17 cellular contexts compared by ENCODE assay signal in genomic region chr15:33586791-33587697, GRCh38.
DNase-seq lines count a peak whose midpoint lies in the region; ATAC-seq, FAIRE-seq and TF ChIP-seq lines count a peak whose summit lies in the region.
"Had no signal": no experiment of that assay in that cellular context is flagged by ENCODE, and none has a peak within 500 bp of the region (broad histone marks: within the 10 kb centered on the region; RNA-seq: fewer than 3 reads in every experiment).

No MANE protein-coding gene starts in this region.

- TF ChIP-seq EP300 in HepG2 (IDR thresholded peaks at IDR 0.05; ENCODE audit: low read depth in 2 of 2, low read length in 2 of 2) (no peak), HepG2 (CRISPR knock-in tag; IDR thresholded peaks at IDR 0.05; ENCODE audit: borderline replicate concordance) (no peak), esophagus muscularis mucosa (IDR thresholded peaks at IDR 0.05) (no peak)

- FAIRE-seq in HepG2 (lab: Jason Lieb, UNC), result no peak

- TF ChIP-seq POLR2A in HepG2 (IDR thresholded peaks at IDR 0.05; ENCODE audit: insufficient read depth in 1 of 2, low read depth in 2 of 2, low read length in 2 of 2) (no peak), right lobe of liver (IDR thresholded peaks at IDR 0.05) (no peak), esophagus muscularis mucosa (IDR thresholded peaks at IDR 0.05; ENCODE audit: low read depth) (no peak)

- H3K79me2 ChIP-seq in HepG2 (ENCODE audit: insufficient read depth, low read length) (no peaks in the 10 kb centered on the region), smooth muscle cell (ENCODE audit: low read depth) (no peaks in the 10 kb centered on the region)

- H3K27ac ChIP-seq in HepG2 (ENCODE audit: extremely low read length, insufficient read depth, low read length) (no peak overlapping the region), right lobe of liver (no peak overlapping the region), foreskin keratinocyte (peak overlapping the region; percentile 8), smooth muscle cell (ENCODE audit: low read depth) (peak overlapping the region; percentile 28), esophagus muscularis mucosa (replicated peaks in 1 of 4) (no peak overlapping the region)

- TF ChIP-seq RAD21 in HepG2 (CRISPR knock-in tag; IDR thresholded peaks at IDR 0.05), result no peak

- no peaks in the 10 kb centered on the region for H3F3A ChIP-seq in smooth muscle cell (ENCODE audit: low read depth)

- H3K9me3 ChIP-seq in HepG2 (ENCODE audit: low read length) (no peaks in the 10 kb centered on the region), right lobe of liver (no peaks in the 10 kb centered on the region), smooth muscle cell (replicated peaks; ENCODE audit: low read depth) (no peaks in the 10 kb centered on the region), esophagus muscularis mucosa (no peaks in the 10 kb centered on the region)

- ATAC-seq in HepG2 (no peak), right lobe of liver (no peak), foreskin keratinocyte (peak; percentile 85)

- in situ Hi-C loops in HepG2 (cut with HindIII; ENCODE audit: extremely low pct_ligation_motif_present, low pct_unique_long_range_greater_than_20kb) (no loop called here), SK-MEL-5 (cut with HindIII; ENCODE audit: low pct_unique_long_range_greater_than_20kb, low sequenced_read_pairs) (no loop called here)

- H3K4me1 ChIP-seq in HepG2 (ENCODE audit: insufficient read depth, low read length), result no peaks in the 10 kb centered on the region
- peaks cover 0 to 6% (median 0%) of the 10 kb centered on the region in 4 donors for H3K4me1 ChIP-seq in right lobe of liver
- peaks cover 9% of the 10 kb centered on the region for H3K4me1 ChIP-seq in foreskin keratinocyte
- H3K4me1 ChIP-seq in smooth muscle cell (ENCODE audit: low read depth), result no peaks in the 10 kb centered on the region
- no peaks in the 10 kb centered on the region for H3K4me1 ChIP-seq in esophagus muscularis mucosa

- intact Hi-C loops in HepG2 (cut with micrococcal nuclease; ENCODE audit: unreplicated experiment) (no loop called here), right lobe of liver (cut with DNase I) (no loop called here), esophagus muscularis mucosa (cut with DNase I) (no loop called here)

- TF ChIP-seq CTCF in HepG2 (CRISPR knock-in tag; IDR thresholded peaks at IDR 0.05), result no peak
- no peak for TF ChIP-seq CTCF in right lobe of liver (IDR thresholded peaks at IDR 0.05)
- no peak for TF ChIP-seq CTCF in foreskin keratinocyte (conservative IDR thresholded peaks at IDR 0.05)
- no peak for TF ChIP-seq CTCF in smooth muscle cell (IDR thresholded peaks at IDR 0.05; ENCODE audit: borderline replicate concordance, insufficient read depth, poor library complexity, severe bottlenecking)
- TF ChIP-seq CTCF in mesothelial cell of epicardium (IDR thresholded peaks at IDR 0.05; ENCODE audit: unreplicated experiment), result no peak
- TF ChIP-seq CTCF in esophagus muscularis mucosa (IDR thresholded peaks at IDR 0.05), result no peak

- no peak overlapping the region for H3K4me3 ChIP-seq in HepG2 (replicated peaks in 1 of 3; ENCODE audit: insufficient read depth in 1 of 3, low read depth in 2 of 3, low read length in 3 of 3)
- no peak overlapping the region for H3K4me3 ChIP-seq in right lobe of liver
- no peak overlapping the region for H3K4me3 ChIP-seq in smooth muscle cell
- no peak overlapping the region for H3K4me3 ChIP-seq in esophagus muscularis mucosa

- H3K27me3 ChIP-seq in HepG2 (ENCODE audit: control insufficient read depth in 1 of 2, insufficient read depth in 2 of 2, low read length in 2 of 2), result no peaks in the 10 kb centered on the region
- H3K27me3 ChIP-seq in right lobe of liver, result no peaks in the 10 kb centered on the region
- no peaks in the 10 kb centered on the region for H3K27me3 ChIP-seq in foreskin keratinocyte
- no peaks in the 10 kb centered on the region for H3K27me3 ChIP-seq in smooth muscle cell (ENCODE audit: low read depth)
- H3K27me3 ChIP-seq in esophagus muscularis mucosa, result no peaks in the 10 kb centered on the region

- DNase-seq in HepG2 (ENCODE audit: low spot score) (no peak), right lobe of liver (no peak), SK-MEL-5 (ENCODE audit: low read depth, low spot score) (peak; percentile 29), foreskin keratinocyte (peak; percentile 48 to 73), smooth muscle cell (lab: John Stamatoyannopoulos, UW; ENCODE audit: unreplicated experiment) (no peak), NCI-H510A treated with DMSO at 0.1 percent for 48 hours (lab: John Stamatoyannopoulos, UW) (no peak), mesothelial cell of epicardium (ENCODE audit: low spot score in 2 of 2, unreplicated experiment in 2 of 2) (no peak), esophagus muscularis mucosa (ENCODE audit: extremely low spot score) (no peak)
- DNase-seq: EL, H7, MV-4-11, NCI-H1436, NCI-H2029, NCI-H526, OCI-M1, SHP77 treated with DMSO at 0.1 percent for 48 hours had no signal

- H3K4me2 ChIP-seq in HepG2 (ENCODE audit: low read depth, low read length) (no peak overlapping the region), smooth muscle cell (no peak overlapping the region)

- H3K4me1 Mint-ChIP-seq in mesothelial cell of epicardium, result no peaks in the 10 kb centered on the region
- H3K4me1 Mint-ChIP-seq: CD14-positive monocyte had no signal

- no peaks in the 10 kb centered on the region for H3K27me3 Mint-ChIP-seq in mesothelial cell of epicardium (ENCODE audit: low read depth)

- CTCF ChIA-PET in HepG2 (lab: Yijun Ruan, JAX; ENCODE audit: low intra/inter-chr PET ratio, low total read pairs), result no interaction called here

- no peak overlapping the region for H3K4me3 Mint-ChIP-seq in mesothelial cell of epicardium
- H3K4me3 Mint-ChIP-seq: CD14-positive monocyte had no signal

- H4K20me1 ChIP-seq in HepG2 (ENCODE audit: insufficient read depth, low read length) (no peaks in the 10 kb centered on the region), smooth muscle cell (ENCODE audit: low read depth) (no peaks in the 10 kb centered on the region)

- no peak overlapping the region for H3K27ac Mint-ChIP-seq in mesothelial cell of epicardium
- H3K27ac Mint-ChIP-seq: CD14-positive monocyte had no signal

- POLR2A ChIA-PET in HepG2 (lab: Yijun Ruan, JAX), result no interaction called here

- no TSS peak for BruUV-seq in HepG2 (replicated peaks; lab: Mats Ljungman, UMichigan)

- no peaks in the 10 kb centered on the region for H3K36me3 ChIP-seq in HepG2 (replicated peaks in 1 of 2; ENCODE audit: control insufficient read depth in 1 of 2, insufficient read depth in 2 of 2, low read length in 2 of 2)
- H3K36me3 ChIP-seq in right lobe of liver, result no peaks in the 10 kb centered on the region
- H3K36me3 ChIP-seq in smooth muscle cell (ENCODE audit: low read depth), result no peaks in the 10 kb centered on the region
- no peaks in the 10 kb centered on the region for H3K36me3 ChIP-seq in esophagus muscularis mucosa

- no peak overlapping the region for H2AFZ ChIP-seq in HepG2 (ENCODE audit: low read length)
- no peak overlapping the region for H2AFZ ChIP-seq in smooth muscle cell (ENCODE audit: low read depth)

- H3K36me3 Mint-ChIP-seq in mesothelial cell of epicardium, result no peaks in the 10 kb centered on the region
- H3K36me3 Mint-ChIP-seq: CD14-positive monocyte had no signal

- peaks cover 3% of the 10 kb centered on the region for H3K9me3 Mint-ChIP-seq in mesothelial cell of epicardium

- H3K9ac ChIP-seq in HepG2 (ENCODE audit: insufficient read depth, low read depth, low read length), result no peak overlapping the region
- no peak overlapping the region for H3K9ac ChIP-seq in smooth muscle cell (ENCODE audit: low read depth)

- WGBS in HepG2 (ENCODE audit: low lambda C conversion rate), result 14% methylated on average over 17 of the region's 17 CpGs
- WGBS in right lobe of liver (ENCODE audit: insufficient coverage, low coverage, low lambda C conversion rate, missing lambda C conversion rate), result 56% methylated on average over 17 of the region's 17 CpGs
- WGBS in smooth muscle cell (ENCODE audit: low lambda C conversion rate), result 86% methylated on average over 17 of the region's 17 CpGs
- WGBS in esophagus muscularis mucosa, result 77% methylated on average over 16 of the region's 17 CpGs

TF ChIP-seq in HepG2, 621 proteins besides CTCF, POLR2A, EP300 and RAD21:
- TF ChIP-seq PREB (CRISPR knock-in tag; IDR thresholded peaks at IDR 0.05) (no peak), REL (CRISPR knock-in tag; conservative IDR thresholded peaks at IDR 0.05) (no peak), ZNF629 (CRISPR knock-in tag; conservative IDR thresholded peaks at IDR 0.05) (peak; percentile 49; the same call in 1 of the 2 replicates), POLR2AphosphoS5 (IDR thresholded peaks at IDR 0.05; ENCODE audit: low read depth, low read length) (no peak), ZNF639 (CRISPR knock-in tag; conservative IDR thresholded peaks at IDR 0.05) (no peak)

Comparison
In these comparisons a context has a peak if more than half of its experiments do, and no peak if none do; other contexts are left out.
1. DNase-seq: peak in SK-MEL-5 (single experiment) and foreskin keratinocyte (2 of 2); none in HepG2 (single experiment), right lobe of liver (0 of 3), smooth muscle cell (single experiment), NCI-H510A treated with DMSO at 0.1 percent for 48 hours (single experiment), mesothelial cell of epicardium (0 of 2) and esophagus muscularis mucosa (single experiment).
2. H3K27ac ChIP-seq: peak in foreskin keratinocyte (single experiment) and smooth muscle cell (single experiment); none in HepG2 (single experiment), right lobe of liver (0 of 3) and esophagus muscularis mucosa (0 of 4).